Comparison of ENCODE assay signal across 7 cellular contexts in the genomic region with DNA sequence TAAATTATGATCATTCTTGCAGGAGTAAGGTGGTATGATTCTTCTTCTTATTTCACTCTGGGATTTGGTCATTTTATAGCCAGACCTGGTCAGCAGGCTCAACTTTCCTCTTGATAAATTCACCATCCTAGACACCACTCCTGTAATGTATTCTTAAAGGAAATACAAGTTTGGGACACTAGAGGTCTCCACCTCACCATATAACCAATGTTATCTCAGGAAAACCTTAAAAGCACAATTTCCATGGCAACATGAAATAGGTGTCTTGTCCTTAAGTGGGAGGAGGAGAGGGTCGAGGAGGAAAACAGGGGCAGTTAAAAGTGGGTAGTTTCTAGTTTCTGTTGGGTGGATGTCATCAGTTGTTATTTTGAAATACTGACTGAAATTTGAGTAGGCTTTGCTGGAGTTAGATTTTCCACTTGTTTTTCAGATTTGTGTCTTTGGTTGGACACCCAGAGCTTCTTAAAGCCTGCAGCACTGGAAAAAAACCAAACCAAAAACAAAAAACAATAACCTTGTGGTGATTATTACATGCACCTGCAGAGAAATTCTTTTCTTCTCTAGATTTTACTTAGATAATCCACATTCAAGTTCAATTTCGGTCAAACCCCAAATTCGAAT.
DNase-seq lines count a peak whose midpoint lies in the region; ATAC-seq, FAIRE-seq and TF ChIP-seq lines count a peak whose summit lies in the region.

No MANE protein-coding gene starts in this region.

- no peaks in the 10 kb centered on the region for H3K4me1 ChIP-seq in neuronal stem cell (ENCODE audit: control insufficient read depth in 2 of 2, insufficient read depth in 1 of 2, low read depth in 1 of 2, low read length in 2 of 2)

- H2AFZ ChIP-seq in neuronal stem cell (ENCODE audit: low read length) = no peak overlapping the region

- no peak overlapping the region for H2BK15ac ChIP-seq in neuronal stem cell (ENCODE audit: low read length)

- no peak overlapping the region for H4K91ac ChIP-seq in neuronal stem cell (ENCODE audit: low read depth, low read length, poor library complexity)

- no peaks in the 10 kb centered on the region for H3K36me3 ChIP-seq in neuronal stem cell (replicated peaks in 1 of 2; ENCODE audit: control insufficient read depth in 2 of 2, insufficient read depth in 2 of 2, low read length in 2 of 2)

- H3K23ac ChIP-seq in neuronal stem cell (ENCODE audit: low read depth, low read length, poor library complexity) = no peak overlapping the region

- no peak overlapping the region for H2AK5ac ChIP-seq in neuronal stem cell (ENCODE audit: low read depth, low read length)

- no peak overlapping the region for H2BK5ac ChIP-seq in neuronal stem cell (ENCODE audit: low read length)

- DNase-seq in HT1080 (ENCODE audit: low read depth) = peak; percentile 48
- DNase-seq in SW 1271 (lab: John Stamatoyannopoulos, UW) = peak; percentile 15 to 35
- peak; percentile 62 for DNase-seq in fibroblast of the aortic adventitia (ENCODE audit: low read depth)
- peak; percentile 58 for DNase-seq in neuronal stem cell (ENCODE audit: low spot score)
- DNase-seq in stimulated activated CD8-positive, alpha-beta memory T cell treated with anti-CD3 and anti-CD28 coated beads, Interleukin-4, amount 100 ng/mL, for 48 hours = no peak

- H3K4ac ChIP-seq in neuronal stem cell (ENCODE audit: low read length) = no peak overlapping the region

- H3K4me3 ChIP-seq in fibroblast of the aortic adventitia (ENCODE audit: low read depth, low read length) (no peak overlapping the region), neuronal stem cell (ENCODE audit: low read length in 2 of 2) (no peak overlapping the region)

- peak; percentile 66 for TF ChIP-seq CTCF in fibroblast of the aortic adventitia (IDR thresholded peaks at IDR 0.05; ENCODE audit: insufficient read depth, low read length)

- H3K4me2 ChIP-seq in neuronal stem cell (ENCODE audit: insufficient read depth, low read length, poor library complexity, severe bottlenecking) = no peak overlapping the region

- no peak for ATAC-seq in GM19324 (IDR thresholded peaks at IDR 0.05; ENCODE audit: low FRiP score, unreplicated experiment)

- H3K9ac ChIP-seq in neuronal stem cell (ENCODE audit: low read depth, low read length, poor library complexity) = no peak overlapping the region

- no CpG with 5 or more reads among the region's 3 CpGs for whole genome bisulfite sequencing in neuronal stem cell (ENCODE audit: extremely low coverage in 2 of 2, insufficient read length in 2 of 2, insufficient replicate concordance in 1 of 2), 2 donors

- H2BK12ac ChIP-seq in neuronal stem cell (ENCODE audit: low read length) = no peak overlapping the region

- H3K9me3 ChIP-seq in neuronal stem cell (replicated peaks in 1 of 2; ENCODE audit: control insufficient read depth in 2 of 2, insufficient read depth in 1 of 2, low read depth in 1 of 2, low read length in 2 of 2) = no peaks in the 10 kb centered on the region

- H3K27ac ChIP-seq in neuronal stem cell (replicated peaks; ENCODE audit: low read length) = no peak overlapping the region

- H4K8ac ChIP-seq in neuronal stem cell (ENCODE audit: low read depth, low read length) = no peak overlapping the region

- H3K79me1 ChIP-seq in neuronal stem cell (ENCODE audit: low read depth, low read length) = no peaks in the 10 kb centered on the region

- peak; percentile 70 for FAIRE-seq in G401.6 (lab: Jason Lieb, UNC)

- no peak overlapping the region for H3K18ac ChIP-seq in neuronal stem cell (ENCODE audit: low read length)

- no peak overlapping the region for H2BK120ac ChIP-seq in neuronal stem cell (ENCODE audit: low read depth, low read length)

- no peak overlapping the region for H3K14ac ChIP-seq in neuronal stem cell (ENCODE audit: low read length)

- peaks cover 0 to 12% (median 0%) of the 10 kb centered on the region in 3 experiments for H3K27me3 ChIP-seq in neuronal stem cell (ENCODE audit: control insufficient read depth in 3 of 3, insufficient read depth in 3 of 3, low read depth in 1 of 3, low read length in 3 of 3)
